Comparison of ENCODE assay signal across 1 cellular context in genomic region chr20:23492292-23492691, GRCh38.
TF ChIP-seq lines count a peak whose summit lies in the region.

No MANE protein-coding gene starts in this region.

TF ChIP-seq in H1, 55 proteins besides CTCF, POLR2A, EP300 and RAD21:
- no peak for TF ChIP-seq TEAD4 (IDR thresholded peaks at IDR 0.05; ENCODE audit: low read depth, low read length)
- TF ChIP-seq KDM5A (IDR thresholded peaks at IDR 0.05; ENCODE audit: low read length), result no peak
- no peak for TF ChIP-seq ATF2 (IDR thresholded peaks at IDR 0.05; ENCODE audit: low read length)
- no peak for TF ChIP-seq HDAC6 (IDR thresholded peaks at IDR 0.05; ENCODE audit: low read depth, low read length)
- no peak for TF ChIP-seq NANOG (IDR thresholded peaks at IDR 0.05; ENCODE audit: insufficient read depth, low read depth, low read length, poor library complexity, severe bottlenecking)
- no peak for TF ChIP-seq SAP30 (IDR thresholded peaks at IDR 0.05; ENCODE audit: insufficient read depth, insufficient replicate concordance, low read length)
